ENCODE assay signal across 9 cellular contexts in the genomic region with DNA sequence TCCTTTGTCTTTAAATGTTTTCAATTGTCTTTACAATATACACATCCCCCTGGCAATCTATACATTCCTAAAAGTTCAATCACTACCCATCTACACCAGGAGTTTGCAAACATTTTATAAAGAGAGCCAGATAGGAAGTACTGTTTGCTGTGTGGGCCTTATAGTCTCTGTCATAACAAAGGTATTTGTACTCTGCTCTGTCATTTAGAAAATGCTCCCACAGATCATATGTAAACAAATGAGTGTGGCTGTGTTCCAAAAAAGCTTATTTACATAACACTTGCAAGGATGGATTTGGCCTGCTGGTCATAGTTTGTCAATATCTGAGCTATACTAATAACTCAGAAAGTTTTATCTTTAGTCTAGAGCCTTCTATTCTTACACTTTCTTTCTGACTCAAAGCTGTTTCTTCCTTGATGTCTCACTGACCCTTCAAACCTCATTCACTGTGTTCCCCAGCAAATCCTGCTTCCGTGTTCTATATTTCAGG.
DNase-seq lines count a peak whose midpoint lies in the region; ATAC-seq, FAIRE-seq and TF ChIP-seq lines count a peak whose summit lies in the region.
"Had no signal": no experiment of that assay in that cellular context is flagged by ENCODE, and none has a peak within 500 bp of the region (broad histone marks: within the 10 kb centered on the region; RNA-seq: fewer than 3 reads in every experiment).

No MANE protein-coding gene starts in this region.

- H2AFZ ChIP-seq in GM23338: no peak overlapping the region

- H3K27ac Mint-ChIP-seq in GM23338: no peak overlapping the region

- H3K4me1 ChIP-seq in GM23338 (ENCODE audit: insufficient read depth) (0 out of 2 replicates have a peak, but pooled peaks cover 10% of the 10 kb centered on the region), kidney (ENCODE audit: control insufficient read depth in 1 of 2, insufficient read depth in 1 of 2, low read depth in 1 of 2, low read length in 2 of 2) (no peaks in the 10 kb centered on the region), thyroid gland (no peaks in the 10 kb centered on the region)

- H3K79me2 ChIP-seq in GM23338 (replicated peaks; ENCODE audit: insufficient read depth): no peaks in the 10 kb centered on the region

- H4K20me1 ChIP-seq in GM23338 (replicated peaks; ENCODE audit: insufficient read depth): no peaks in the 10 kb centered on the region

- H3K4me1 Mint-ChIP-seq in GM23338: peaks cover 11% of the 10 kb centered on the region; the same call in 2 of the 3 replicates

- ATAC-seq in GM18498 (IDR thresholded peaks at IDR 0.05; ENCODE audit: unreplicated experiment) (peak; percentile 55), GM23338 (no peak)

- H3K27me3 ChIP-seq in GM23338 (ENCODE audit: insufficient read depth) (no peaks in the 10 kb centered on the region), thyroid gland (no peaks in the 10 kb centered on the region)

- intact Hi-C loops in kidney (cut with DNase I) (no loop called here), thyroid gland (cut with DNase I) (no loop called here)

- H3K9ac ChIP-seq in kidney (ENCODE audit: low read length in 2 of 2): no peak overlapping the region

- TF ChIP-seq POLR2A in thyroid gland (IDR thresholded peaks at IDR 0.05): no peak

- H3K27ac ChIP-seq in GM23338 (ENCODE audit: low read depth): no peak overlapping the region
- H3K27ac ChIP-seq in kidney (ENCODE audit: low read depth in 2 of 2, low read length in 2 of 2): no peak overlapping the region
- no peak overlapping the region for H3K27ac ChIP-seq in thyroid gland

- TF ChIP-seq CTCF in GM23338 (conservative IDR thresholded peaks at IDR 0.05; ENCODE audit: low read depth in 2 of 2) (no peak), fibroblast of pulmonary artery (IDR thresholded peaks at IDR 0.05; ENCODE audit: low read length, missing control alignments) (no peak), kidney (IDR thresholded peaks at IDR 0.05; ENCODE audit: borderline replicate concordance, extremely low read depth, insufficient read depth) (no peak), thyroid gland (IDR thresholded peaks at IDR 0.05) (no peak)

- FAIRE-seq in kidney (lab: Jason Lieb, UNC): no peak
- FAIRE-seq: G401.6 had no signal

- WGBS in thyroid gland, 2 donors: 76 to 84% methylated on average over 1 of the region's 1 CpG

- no peak overlapping the region for H3K4me2 ChIP-seq in GM23338

- no peaks in the 10 kb centered on the region for H3K36me3 ChIP-seq in GM23338 (ENCODE audit: insufficient read depth)
- H3K36me3 ChIP-seq in kidney (ENCODE audit: control insufficient read depth in 1 of 2, insufficient read depth in 2 of 2, low read length in 2 of 2): no peaks in the 10 kb centered on the region
- no peaks in the 10 kb centered on the region for H3K36me3 ChIP-seq in thyroid gland

- no peak overlapping the region for H3K4me3 ChIP-seq in GM23338
- H3K4me3 ChIP-seq in fibroblast of pulmonary artery (replicated peaks; ENCODE audit: low read depth, low read length): no peak overlapping the region
- no peak overlapping the region for H3K4me3 ChIP-seq in kidney (ENCODE audit: low read length in 2 of 2)
- H3K4me3 ChIP-seq in thyroid gland (replicated peaks in 1 of 3): no peak overlapping the region

- H3K9me2 ChIP-seq in GM23338 (ENCODE audit: insufficient read depth): no peaks in the 10 kb centered on the region

- no peaks in the 10 kb centered on the region for H3K9me3 Mint-ChIP-seq in GM23338

- H3K27me3 Mint-ChIP-seq in GM23338 (ENCODE audit: insufficient read depth, low read depth, poor library complexity): no peaks in the 10 kb centered on the region

- H3K4me3 Mint-ChIP-seq in GM23338: no peak overlapping the region

- H3F3A ChIP-seq in GM23338 (replicated peaks; ENCODE audit: low read depth): no peaks in the 10 kb centered on the region

- DNase-seq in GM23338 (ENCODE audit: low spot score) (peak; percentile 15), HT1080 (ENCODE audit: low read depth) (peak; percentile 58), fibroblast of pulmonary artery (ENCODE audit: low read depth) (peak; percentile 64), activated gamma-delta T cell (lab: John Stamatoyannopoulos, UW) (no peak), NCI-H1694 treated with DMSO at 0.1 percent for 48 hours (lab: John Stamatoyannopoulos, UW) (no peak), kidney (no peak), thyroid gland (no peak)

- no peaks in the 10 kb centered on the region for H3K36me3 Mint-ChIP-seq in GM23338 (ENCODE audit: low read depth)

- H3K9me3 ChIP-seq in kidney (ENCODE audit: control insufficient read depth in 1 of 2, low read length in 2 of 2): no peaks in the 10 kb centered on the region
- no peaks in the 10 kb centered on the region for H3K9me3 ChIP-seq in thyroid gland

TF ChIP-seq in GM23338, 12 proteins besides CTCF, POLR2A, EP300 and RAD21 (continues in another document):
- TF ChIP-seq, protein P1, sequence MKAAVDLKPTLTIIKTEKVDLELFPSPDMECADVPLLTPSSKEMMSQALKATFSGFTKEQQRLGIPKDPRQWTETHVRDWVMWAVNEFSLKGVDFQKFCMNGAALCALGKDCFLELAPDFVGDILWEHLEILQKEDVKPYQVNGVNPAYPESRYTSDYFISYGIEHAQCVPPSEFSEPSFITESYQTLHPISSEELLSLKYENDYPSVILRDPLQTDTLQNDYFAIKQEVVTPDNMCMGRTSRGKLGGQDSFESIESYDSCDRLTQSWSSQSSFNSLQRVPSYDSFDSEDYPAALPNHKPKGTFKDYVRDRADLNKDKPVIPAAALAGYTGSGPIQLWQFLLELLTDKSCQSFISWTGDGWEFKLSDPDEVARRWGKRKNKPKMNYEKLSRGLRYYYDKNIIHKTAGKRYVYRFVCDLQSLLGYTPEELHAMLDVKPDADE (IDR thresholded peaks at IDR 0.05): no peak
- TF ChIP-seq JUNB (IDR thresholded peaks at IDR 0.05; ENCODE audit: unreplicated experiment) (no peak), POLR2AphosphoS5 (IDR thresholded peaks at IDR 0.05; ENCODE audit: low read depth) (no peak), EZH2phosphoT487 (IDR thresholded peaks at IDR 0.05; ENCODE audit: unreplicated experiment) (no peak), ZNF331 (CRISPR knock-in tag; IDR thresholded peaks at IDR 0.05; ENCODE audit: low read depth) (no peak), EZH2 (IDR thresholded peaks at IDR 0.05; ENCODE audit: low read depth, unreplicated experiment) (no peak)
- TF ChIP-seq, protein P2, sequence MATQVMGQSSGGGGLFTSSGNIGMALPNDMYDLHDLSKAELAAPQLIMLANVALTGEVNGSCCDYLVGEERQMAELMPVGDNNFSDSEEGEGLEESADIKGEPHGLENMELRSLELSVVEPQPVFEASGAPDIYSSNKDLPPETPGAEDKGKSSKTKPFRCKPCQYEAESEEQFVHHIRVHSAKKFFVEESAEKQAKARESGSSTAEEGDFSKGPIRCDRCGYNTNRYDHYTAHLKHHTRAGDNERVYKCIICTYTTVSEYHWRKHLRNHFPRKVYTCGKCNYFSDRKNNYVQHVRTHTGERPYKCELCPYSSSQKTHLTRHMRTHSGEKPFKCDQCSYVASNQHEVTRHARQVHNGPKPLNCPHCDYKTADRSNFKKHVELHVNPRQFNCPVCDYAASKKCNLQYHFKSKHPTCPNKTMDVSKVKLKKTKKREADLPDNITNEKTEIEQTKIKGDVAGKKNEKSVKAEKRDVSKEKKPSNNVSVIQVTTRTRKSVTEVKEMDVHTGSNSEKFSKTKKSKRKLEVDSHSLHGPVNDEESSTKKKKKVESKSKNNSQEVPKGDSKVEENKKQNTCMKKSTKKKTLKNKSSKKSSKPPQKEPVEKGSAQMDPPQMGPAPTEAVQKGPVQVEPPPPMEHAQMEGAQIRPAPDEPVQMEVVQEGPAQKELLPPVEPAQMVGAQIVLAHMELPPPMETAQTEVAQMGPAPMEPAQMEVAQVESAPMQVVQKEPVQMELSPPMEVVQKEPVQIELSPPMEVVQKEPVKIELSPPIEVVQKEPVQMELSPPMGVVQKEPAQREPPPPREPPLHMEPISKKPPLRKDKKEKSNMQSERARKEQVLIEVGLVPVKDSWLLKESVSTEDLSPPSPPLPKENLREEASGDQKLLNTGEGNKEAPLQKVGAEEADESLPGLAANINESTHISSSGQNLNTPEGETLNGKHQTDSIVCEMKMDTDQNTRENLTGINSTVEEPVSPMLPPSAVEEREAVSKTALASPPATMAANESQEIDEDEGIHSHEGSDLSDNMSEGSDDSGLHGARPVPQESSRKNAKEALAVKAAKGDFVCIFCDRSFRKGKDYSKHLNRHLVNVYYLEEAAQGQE (IDR thresholded peaks at IDR 0.05; ENCODE audit: unreplicated experiment): no peak

Comparison
In these comparisons a context has a peak if more than half of its experiments do, and no peak if none do; other contexts are left out.
1. DNase-seq: peak in GM23338 (single experiment), HT1080 (single experiment) and fibroblast of pulmonary artery (single experiment); none in activated gamma-delta T cell (single experiment), NCI-H1694 treated with DMSO at 0.1 percent for 48 hours (single experiment), kidney (single experiment) and thyroid gland (0 of 2).